17 cellular contexts compared by ENCODE assay signal in genomic region chr16:17417740-17418139, GRCh38. TPM values are rescaled to one million over a fixed set of nuclear protein-coding genes. Genes with fewer than 3 reads are reported as not detected.
DNase-seq lines count a peak whose midpoint lies in the region; ATAC-seq and TF ChIP-seq lines count a peak whose summit lies in the region.
"Had no signal": no experiment of that assay in that cellular context is flagged by ENCODE, and none has a peak within 500 bp of the region (broad histone marks: within the 10 kb centered on the region; RNA-seq: fewer than 3 reads in every experiment).

No MANE protein-coding gene starts in this region.

- no peak for TF ChIP-seq EP300 in transverse colon (IDR thresholded peaks at IDR 0.05; ENCODE audit: low read depth)

- no peaks in the 10 kb centered on the region for H3K9me3 ChIP-seq in transverse colon
- H3K9me3 ChIP-seq: spleen, thyroid gland had no signal

- 77 to 80% methylated on average over 1 to 2 of the region's 2 CpGs for WGBS in transverse colon (ENCODE audit: low coverage in 1 of 2), 2 donors

- TF ChIP-seq POLR2A in transverse colon (IDR thresholded peaks at IDR 0.05): no peak

- H3K27me3 ChIP-seq in transverse colon: no peaks in the 10 kb centered on the region
- H3K27me3 ChIP-seq: spleen, thyroid gland had no signal

- CTCF ChIA-PET in activated naive CD4-positive, alpha-beta T cell treated with anti-CD3 and anti-CD28 coated beads for 36 hours (lab: Charles Lee): interaction anchor here (1.0 to 3.5 kb wide), 7 partner anchors 23 to 139 kb away, joined by 3 to 30 read pairs (median 4); no protein-coding TSS in a partner anchor
- CTCF ChIA-PET in activated CD8-positive, alpha-beta T cell treated with anti-CD3 and anti-CD28 coated beads for 36 hours (lab: Charles Lee): interaction anchor here (1.0 to 2.3 kb wide), 7 partner anchors 20 to 53 kb away, joined by 3 to 8 read pairs (median 4); no protein-coding TSS in a partner anchor
- CTCF ChIA-PET in RWPE1 (lab: Yijun Ruan, JAX): no interaction called here

- H3K27me3 Mint-ChIP-seq in activated naive CD4-positive, alpha-beta T cell treated with anti-CD3 and anti-CD28 coated beads for 36 hours (ENCODE audit: low read depth): no peaks in the 10 kb centered on the region
- H3K27me3 Mint-ChIP-seq in activated CD8-positive, alpha-beta T cell treated with anti-CD3 and anti-CD28 coated beads for 36 hours: no peaks in the 10 kb centered on the region

- H3K27ac ChIP-seq in transverse colon (peak overlapping the region in 1 of 4 donors; percentile 60), RWPE1 (no peak overlapping the region)
- H3K27ac ChIP-seq: coronary artery, thyroid gland had no signal

- H3K9me3 Mint-ChIP-seq in activated naive CD4-positive, alpha-beta T cell treated with anti-CD3 and anti-CD28 coated beads for 36 hours: peaks cover 2% of the 10 kb centered on the region
- peaks cover 8% of the 10 kb centered on the region for H3K9me3 Mint-ChIP-seq in activated CD8-positive, alpha-beta T cell treated with anti-CD3 and anti-CD28 coated beads for 36 hours

- H3K36me3 Mint-ChIP-seq in activated naive CD4-positive, alpha-beta T cell treated with anti-CD3 and anti-CD28 coated beads for 36 hours (ENCODE audit: low read depth): peaks cover 2% of the 10 kb centered on the region
- H3K36me3 Mint-ChIP-seq in activated CD8-positive, alpha-beta T cell treated with anti-CD3 and anti-CD28 coated beads for 36 hours (ENCODE audit: low read depth): peaks cover 5% of the 10 kb centered on the region

- H3K36me3 ChIP-seq in transverse colon: no peaks in the 10 kb centered on the region
- H3K36me3 ChIP-seq: spleen, thyroid gland had no signal

- H3K4me1 ChIP-seq in transverse colon: peaks cover 0 to 17% (median 3%) of the 10 kb centered on the region in 4 donors

- intact Hi-C loops in activated naive CD4-positive, alpha-beta T cell treated with anti-CD3 and anti-CD28 coated beads for 36 hours (cut with micrococcal nuclease): loop anchor here (1.0 to 2.0 kb wide), 4 partner anchors 22 to 145 kb away; no protein-coding TSS in a partner anchor
- intact Hi-C loops in activated CD8-positive, alpha-beta T cell treated with anti-CD3 and anti-CD28 coated beads for 36 hours (cut with micrococcal nuclease): no loop called here
- intact Hi-C loops in left colon (cut with DNase I, micrococcal nuclease) (no loop called here), transverse colon (cut with DNase I; ENCODE audit: low total_unique reads) (loop anchor here (10.0 kb wide), 1 partner anchor 47 kb away; no protein-coding TSS in a partner anchor)

- peak overlapping the region; percentile 86 for H3K27ac Mint-ChIP-seq in activated naive CD4-positive, alpha-beta T cell treated with anti-CD3 and anti-CD28 coated beads for 36 hours
- peak overlapping the region; percentile 98 for H3K27ac Mint-ChIP-seq in activated CD8-positive, alpha-beta T cell treated with anti-CD3 and anti-CD28 coated beads for 36 hours

- H3K4me3 ChIP-seq in transverse colon: no peak overlapping the region
- H3K4me3 ChIP-seq: coronary artery, thyroid gland had no signal

- ATAC-seq in activated CD8-positive, alpha-beta T cell treated with anti-CD3 and anti-CD28 coated beads for 36 hours: no peak
- ATAC-seq in left colon: peak; percentile 56
- no peak for ATAC-seq in HG03571 (IDR thresholded peaks at IDR 0.05; ENCODE audit: unreplicated experiment)
- ATAC-seq: esophagus mucosa had no signal

- POLR2A ChIA-PET in activated CD8-positive, alpha-beta T cell treated with anti-CD3 and anti-CD28 coated beads for 36 hours (lab: Charles Lee): interaction anchor here (0.7 to 1.9 kb wide), 7 partner anchors 28 to 70 kb away, joined by 3 to 8 read pairs (median 4); no protein-coding TSS in a partner anchor
- POLR2A ChIA-PET in RWPE1 (lab: Yijun Ruan, JAX; ENCODE audit: low non-redundant PET): no interaction called here

- no peak overlapping the region for H3K4me3 Mint-ChIP-seq in activated naive CD4-positive, alpha-beta T cell treated with anti-CD3 and anti-CD28 coated beads for 36 hours
- peak overlapping the region; percentile 4 for H3K4me3 Mint-ChIP-seq in activated CD8-positive, alpha-beta T cell treated with anti-CD3 and anti-CD28 coated beads for 36 hours

- in situ Hi-C loops in transverse colon (cut with MboI; ENCODE audit: low pct_ligation_motif_present in 1 of 4, low pct_unique_long_range_greater_than_20kb in 1 of 4, low sequenced_read_pairs in 3 of 4): no loop called here

- H3K4me1 Mint-ChIP-seq in activated naive CD4-positive, alpha-beta T cell treated with anti-CD3 and anti-CD28 coated beads for 36 hours (ENCODE audit: low read depth): peaks cover 39% of the 10 kb centered on the region
- peaks cover 39% of the 10 kb centered on the region for H3K4me1 Mint-ChIP-seq in activated CD8-positive, alpha-beta T cell treated with anti-CD3 and anti-CD28 coated beads for 36 hours (ENCODE audit: low read depth)

- DNase-seq in activated naive CD4-positive, alpha-beta T cell treated with anti-CD3 and anti-CD28 coated beads for 36 hours: peak; percentile 26
- no peak for DNase-seq in activated naive CD4-positive, alpha-beta T cell (lab: John Stamatoyannopoulos, UW)
- DNase-seq in activated CD8-positive, alpha-beta T cell treated with anti-CD3 and anti-CD28 coated beads for 36 hours: peak; percentile 45
- DNase-seq in left colon: peak in 1 of 2 donors; percentile 48
- peak; percentile 21 for DNase-seq in transverse colon
- DNase-seq in activated gamma-delta T cell treated with Interleukin-2 at 50 U/mL for 16 hours: no peak
- DNase-seq in RWPE1 (ENCODE audit: low spot score): no peak
- DNase-seq: amniotic stem cell, NCI-H1092, NCI-H226, occipital lobe, spleen, SW 1271 had no signal

- no peak for TF ChIP-seq CTCF in activated CD8-positive, alpha-beta T cell treated with anti-CD3 and anti-CD28 coated beads for 36 hours (IDR thresholded peaks at IDR 0.05)
- TF ChIP-seq CTCF in transverse colon (IDR thresholded peaks at IDR 0.05) (no peak), RWPE1 (conservative IDR thresholded peaks at IDR 0.05; ENCODE audit: low read depth) (no peak)

RNA-seq across cellular contexts. Expression of gene XYLT1, which starts 53.0 kb away (rescaled TPM):
- 1 to 10 TPM; 3.3 to 4.5 TPM for total RNA-seq in activated naive CD4-positive, alpha-beta T cell treated with anti-CD3 and anti-CD28 coated beads for 36 hours
- total RNA-seq in activated CD8-positive, alpha-beta T cell treated with anti-CD3 and anti-CD28 coated beads for 36 hours: 1 to 10 TPM; 7.3 to 8.9 TPM
- total RNA-seq in left colon (10 to 100 TPM; 24.2 to 28.6 TPM), transverse colon (10 to 100 TPM; 22.3 to 44.6 (median 39.4) TPM)

Comparison
In these comparisons a context has a peak if more than half of its experiments do, and no peak if none do; other contexts are left out.
1. DNase-seq: peak in activated naive CD4-positive, alpha-beta T cell treated with anti-CD3 and anti-CD28 coated beads for 36 hours (single experiment), activated CD8-positive, alpha-beta T cell treated with anti-CD3 and anti-CD28 coated beads for 36 hours (single experiment) and transverse colon (single experiment); none in activated naive CD4-positive, alpha-beta T cell (0 of 4), activated gamma-delta T cell treated with Interleukin-2 at 50 U/mL for 16 hours (single experiment) and RWPE1 (single experiment).
2. intact Hi-C loops: an anchor here in activated naive CD4-positive, alpha-beta T cell treated with anti-CD3 and anti-CD28 coated beads for 36 hours (1.0 to 2.0 kb wide) and transverse colon (10.0 kb wide); none called in activated CD8-positive, alpha-beta T cell treated with anti-CD3 and anti-CD28 coated beads for 36 hours and left colon.